10 cellular contexts compared by ENCODE assay signal in the genomic region with DNA sequence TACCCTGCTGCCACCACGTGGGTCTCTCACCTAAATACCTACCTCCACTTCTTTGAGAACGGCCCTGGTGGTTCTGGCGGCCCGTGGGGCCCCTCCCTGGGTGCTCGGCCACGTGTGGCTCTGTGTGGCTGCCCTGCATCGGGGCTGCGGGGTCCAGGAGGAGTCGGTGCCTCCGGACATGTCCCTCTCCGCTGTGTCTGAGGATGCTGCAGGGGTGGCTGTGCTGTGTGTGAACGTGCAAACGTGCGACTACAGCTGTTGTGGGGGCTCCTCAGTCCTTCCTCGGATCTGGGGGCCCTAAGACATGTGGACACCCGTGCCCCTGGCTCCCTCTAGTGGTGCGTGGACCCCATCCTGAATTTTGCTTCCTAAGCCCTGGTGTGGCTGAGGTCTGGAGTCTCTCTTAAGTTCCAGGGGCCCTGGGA.
DNase-seq lines count a peak whose midpoint lies in the region; ATAC-seq, FAIRE-seq and TF ChIP-seq lines count a peak whose summit lies in the region.
"Had no signal": no experiment of that assay in that cellular context is flagged by ENCODE, and none has a peak within 500 bp of the region (broad histone marks: within the 10 kb centered on the region; RNA-seq: fewer than 3 reads in every experiment).

No MANE protein-coding gene starts in this region.

- H3K4me3 Mint-ChIP-seq in astrocyte (ENCODE audit: unreplicated experiment) = no peak overlapping the region
- H3K4me3 Mint-ChIP-seq: IgD-negative memory B cell had no signal

- H2AFZ ChIP-seq in HCT116 (ENCODE audit: low read depth, low read length, poor library complexity, severe bottlenecking) (no peak overlapping the region), astrocyte (ENCODE audit: low read depth, low read length) (no peak overlapping the region)

- H3K36me3 ChIP-seq in BE2C = no peaks in the 10 kb centered on the region
- no peaks in the 10 kb centered on the region for H3K36me3 ChIP-seq in HCT116 (ENCODE audit: control insufficient read depth in 1 of 2, insufficient read depth in 2 of 2, low read length in 2 of 2)
- no peaks in the 10 kb centered on the region for H3K36me3 ChIP-seq in astrocyte (ENCODE audit: insufficient read depth, low read length)
- no peaks in the 10 kb centered on the region for H3K36me3 ChIP-seq in left lung
- H3K36me3 ChIP-seq in spleen = no peaks in the 10 kb centered on the region

- H3K27me3 Mint-ChIP-seq in astrocyte (ENCODE audit: low read depth, unreplicated experiment) = no peaks in the 10 kb centered on the region

- WGBS in spleen, 5 donors = 69 to 88% (median 72%) methylated on average over 11 to 17 of the region's 17 CpGs

- H3K4me2 ChIP-seq in HCT116 (ENCODE audit: low read length) (no peak overlapping the region), astrocyte (ENCODE audit: low read length) (no peak overlapping the region)

- FAIRE-seq in astrocyte (lab: Jason Lieb, UNC) = no peak
- FAIRE-seq: islet of Langerhans had no signal

- no peaks in the 10 kb centered on the region for H4K20me1 ChIP-seq in HCT116 (ENCODE audit: insufficient read depth)
- H4K20me1 ChIP-seq in astrocyte (ENCODE audit: insufficient read depth, low read length) = no peaks in the 10 kb centered on the region

- CTCF ChIA-PET in HCT116 (lab: Charles Lee) = no interaction called here

- TF ChIP-seq RAD21 in HCT116 (IDR thresholded peaks at IDR 0.05; ENCODE audit: low read depth) = peak; percentile 43; the same call in 1 of the 2 replicates

- peak; percentile 71 for TF ChIP-seq CTCF in BE2C (IDR thresholded peaks at IDR 0.05; ENCODE audit: low read depth, low read length)
- peak; percentile 8 to 43 (median 40); a peak in 4 of 6 replicates for TF ChIP-seq CTCF in HCT116 (IDR thresholded peaks at IDR 0.05 in 2 of 3, conservative IDR thresholded peaks at IDR 0.05 in 1 of 3; ENCODE audit: borderline replicate concordance in 1 of 3, insufficient read depth in 1 of 3, low read depth in 2 of 3, low read length in 2 of 3)
- peak; percentile 36 for TF ChIP-seq CTCF in astrocyte (IDR thresholded peaks at IDR 0.05; ENCODE audit: insufficient read depth, low read depth, low read length)
- TF ChIP-seq CTCF in left lung (IDR thresholded peaks at IDR 0.05) = no peak
- TF ChIP-seq CTCF in spleen (IDR thresholded peaks at IDR 0.05 in 8 of 11, conservative IDR thresholded peaks at IDR 0.05 in 3 of 11) = peak in 5 of 11 experiments; percentile 19 to 38 (median 34)

- H3K4me1 Mint-ChIP-seq in astrocyte (ENCODE audit: low read depth, unreplicated experiment) = peaks cover 24% of the 10 kb centered on the region
- H3K4me1 Mint-ChIP-seq: IgD-negative memory B cell had no signal

- no peak overlapping the region for H3K27ac ChIP-seq in HCT116 (ENCODE audit: low read depth, low read length)
- H3K27ac ChIP-seq in astrocyte (ENCODE audit: low read depth, low read length) = no peak overlapping the region
- no peak overlapping the region for H3K27ac ChIP-seq in left lung
- no peak overlapping the region for H3K27ac ChIP-seq in spleen

- RAD21 ChIA-PET in HCT116 (lab: Charles Lee; ENCODE audit: low non-redundant PET in 1 of 2, low total read pairs in 2 of 2, uncharacterized antibody in 2 of 2, unreplicated experiment in 2 of 2) = no interaction called here

- intact Hi-C loops in HCT116 (cut with micrococcal nuclease) (loop anchor here (5.0 kb wide), 3 partner anchors 679 to 924 kb away; a partner anchor contains a TSS), left lung (cut with DNase I) (no loop called here), spleen (cut with DNase I; ENCODE audit: low total_unique reads) (no loop called here)

- no peaks in the 10 kb centered on the region for H3K9me3 ChIP-seq in BE2C
- H3K9me3 ChIP-seq in HCT116 (ENCODE audit: control insufficient read depth in 1 of 2, insufficient read depth in 1 of 2, low read depth in 1 of 2, low read length in 2 of 2) = peaks cover 0 to 4% of the 10 kb centered on the region in 2 experiments; a peak in 1 of 4 replicates
- no peaks in the 10 kb centered on the region for H3K9me3 ChIP-seq in astrocyte (ENCODE audit: insufficient read depth, low read depth, low read length)
- no peaks in the 10 kb centered on the region for H3K9me3 ChIP-seq in left lung
- no peaks in the 10 kb centered on the region for H3K9me3 ChIP-seq in spleen

- peak; percentile 69 for ATAC-seq in HCT116
- ATAC-seq in left lung = peak; percentile 10
- no peak for ATAC-seq in GM19324 (IDR thresholded peaks at IDR 0.05; ENCODE audit: low FRiP score, unreplicated experiment)
- no peak for ATAC-seq in GM21723 (IDR thresholded peaks at IDR 0.05; ENCODE audit: unreplicated experiment)
- ATAC-seq in GM21717 (IDR thresholded peaks at IDR 0.05; ENCODE audit: unreplicated experiment) = no peak

- H3K79me2 ChIP-seq in HCT116 (ENCODE audit: insufficient read depth, low read length) = no peaks in the 10 kb centered on the region
- no peaks in the 10 kb centered on the region for H3K79me2 ChIP-seq in astrocyte (ENCODE audit: insufficient read depth, low read length)

- H3K4me3 ChIP-seq in BE2C (ENCODE audit: low read depth, low read length) (no peak overlapping the region), HCT116 (replicated peaks in 1 of 2; ENCODE audit: low read depth in 1 of 2, low read length in 2 of 2) (no peak overlapping the region), astrocyte (ENCODE audit: insufficient read depth, low read depth, low read length) (no peak overlapping the region), left lung (no peak overlapping the region), spleen (no peak overlapping the region)

- H3K27me3 ChIP-seq in BE2C (no peaks in the 10 kb centered on the region), HCT116 (ENCODE audit: insufficient read depth, low read length) (no peaks in the 10 kb centered on the region), astrocyte (ENCODE audit: insufficient read depth, low read length) (no peaks in the 10 kb centered on the region), left lung (no peaks in the 10 kb centered on the region), spleen (replicated peaks in 1 of 7) (peaks cover 0 to 18% (median 0%) of the 10 kb centered on the region in 7 donors)

- no peaks in the 10 kb centered on the region for H3K9me2 ChIP-seq in HCT116 (ENCODE audit: insufficient read depth)

- POLR2A ChIA-PET in HCT116 (lab: Charles Lee) = no interaction called here

- BruUV-seq in HCT116 (replicated peaks; lab: Mats Ljungman, UMichigan) = no TSS peak

- H3K4me1 ChIP-seq in BE2C = no peaks in the 10 kb centered on the region
- H3K4me1 ChIP-seq in HCT116 (ENCODE audit: control insufficient read depth in 1 of 2, insufficient read depth in 2 of 2, low read length in 2 of 2) = no peaks in the 10 kb centered on the region; a peak in 1 of 4 replicates
- H3K4me1 ChIP-seq in astrocyte (ENCODE audit: insufficient read depth, low read length) = peaks cover 18% of the 10 kb centered on the region
- peaks cover 0 to 9% of the 10 kb centered on the region in 2 donors for H3K4me1 ChIP-seq in left lung
- H3K4me1 ChIP-seq in spleen = peaks cover 0 to 18% (median 14%) of the 10 kb centered on the region in 6 donors

- peak; percentile 60 for DNase-seq in BE2C
- DNase-seq in HCT116 (ENCODE audit: low read depth, low spot score) = no peak
- DNase-seq in astrocyte (ENCODE audit: low read depth) = peak; percentile 22
- no peak for DNase-seq in left lung
- DNase-seq in spleen = no peak

- H3K9ac ChIP-seq in HCT116 (ENCODE audit: low read length) = no peak overlapping the region
- H3K9ac ChIP-seq in astrocyte (ENCODE audit: low read length) = no peak overlapping the region

- no peaks in the 10 kb centered on the region for H3K36me3 Mint-ChIP-seq in astrocyte (ENCODE audit: low read depth, unreplicated experiment)
- H3K36me3 Mint-ChIP-seq: IgD-negative memory B cell had no signal

- H3K27ac Mint-ChIP-seq in astrocyte (ENCODE audit: unreplicated experiment) = no peak overlapping the region
- H3K27ac Mint-ChIP-seq: IgD-negative memory B cell had no signal

- TF ChIP-seq POLR2A in HCT116 (IDR thresholded peaks at IDR 0.05; ENCODE audit: borderline replicate concordance, extremely low read depth, insufficient read depth, insufficient read length) = no peak
- no peak for TF ChIP-seq POLR2A in spleen (IDR thresholded peaks at IDR 0.05)

- peaks cover 5% of the 10 kb centered on the region for H3K9me3 Mint-ChIP-seq in astrocyte (ENCODE audit: unreplicated experiment)

TF ChIP-seq in HCT116, 20 proteins besides CTCF, POLR2A, EP300 and RAD21:
- TF ChIP-seq ELF1 (IDR thresholded peaks at IDR 0.05; ENCODE audit: borderline replicate concordance, low read depth) (no peak), YY1 (IDR thresholded peaks at IDR 0.05; ENCODE audit: extremely low read depth, insufficient replicate concordance, low read depth, low read length) (no peak), CBX3 (IDR thresholded peaks at IDR 0.05; ENCODE audit: low read depth) (no peak), CEBPB (IDR thresholded peaks at IDR 0.05; ENCODE audit: low read depth) (no peak), FOSL1 (IDR thresholded peaks at IDR 0.05; ENCODE audit: low read depth) (no peak), EZH2phosphoT487 (IDR thresholded peaks at IDR 0.05; ENCODE audit: borderline replicate concordance) (no peak), JUND (IDR thresholded peaks at IDR 0.05) (no peak), POLR2AphosphoS5 (IDR thresholded peaks at IDR 0.05; ENCODE audit: low read depth, low read length) (no peak), ZFX (IDR thresholded peaks at IDR 0.05) (no peak), EZH2 (IDR thresholded peaks at IDR 0.05) (no peak), SRF (IDR thresholded peaks at IDR 0.05; ENCODE audit: low read depth) (no peak)
- TF ChIP-seq, protein P1, sequence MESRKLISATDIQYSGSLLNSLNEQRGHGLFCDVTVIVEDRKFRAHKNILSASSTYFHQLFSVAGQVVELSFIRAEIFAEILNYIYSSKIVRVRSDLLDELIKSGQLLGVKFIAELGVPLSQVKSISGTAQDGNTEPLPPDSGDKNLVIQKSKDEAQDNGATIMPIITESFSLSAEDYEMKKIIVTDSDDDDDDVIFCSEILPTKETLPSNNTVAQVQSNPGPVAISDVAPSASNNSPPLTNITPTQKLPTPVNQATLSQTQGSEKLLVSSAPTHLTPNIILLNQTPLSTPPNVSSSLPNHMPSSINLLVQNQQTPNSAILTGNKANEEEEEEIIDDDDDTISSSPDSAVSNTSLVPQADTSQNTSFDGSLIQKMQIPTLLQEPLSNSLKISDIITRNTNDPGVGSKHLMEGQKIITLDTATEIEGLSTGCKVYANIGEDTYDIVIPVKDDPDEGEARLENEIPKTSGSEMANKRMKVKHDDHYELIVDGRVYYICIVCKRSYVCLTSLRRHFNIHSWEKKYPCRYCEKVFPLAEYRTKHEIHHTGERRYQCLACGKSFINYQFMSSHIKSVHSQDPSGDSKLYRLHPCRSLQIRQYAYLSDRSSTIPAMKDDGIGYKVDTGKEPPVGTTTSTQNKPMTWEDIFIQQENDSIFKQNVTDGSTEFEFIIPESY (IDR thresholded peaks at IDR 0.05; ENCODE audit: extremely low read depth, insufficient replicate concordance, low read length) = no peak
- TF ChIP-seq, protein P2, sequence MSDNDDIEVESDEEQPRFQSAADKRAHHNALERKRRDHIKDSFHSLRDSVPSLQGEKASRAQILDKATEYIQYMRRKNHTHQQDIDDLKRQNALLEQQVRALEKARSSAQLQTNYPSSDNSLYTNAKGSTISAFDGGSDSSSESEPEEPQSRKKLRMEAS (IDR thresholded peaks at IDR 0.05) = no peak

Comparison
In these comparisons a context has a peak if more than half of its experiments do, and no peak if none do; other contexts are left out.
1. DNase-seq: peak in BE2C (single experiment) and astrocyte (single experiment); none in HCT116 (single experiment), left lung (0 of 2) and spleen (single experiment).
2. CTCF ChIP-seq: peak in BE2C (single experiment), HCT116 (3 of 3) and astrocyte (single experiment); none in left lung (0 of 2).
3. ATAC-seq: peak in HCT116 (single experiment) and left lung (single experiment); none in GM19324 (single experiment), GM21723 (single experiment) and GM21717 (single experiment).